ENCODE assay signal across 1 cellular context in the genomic region with DNA sequence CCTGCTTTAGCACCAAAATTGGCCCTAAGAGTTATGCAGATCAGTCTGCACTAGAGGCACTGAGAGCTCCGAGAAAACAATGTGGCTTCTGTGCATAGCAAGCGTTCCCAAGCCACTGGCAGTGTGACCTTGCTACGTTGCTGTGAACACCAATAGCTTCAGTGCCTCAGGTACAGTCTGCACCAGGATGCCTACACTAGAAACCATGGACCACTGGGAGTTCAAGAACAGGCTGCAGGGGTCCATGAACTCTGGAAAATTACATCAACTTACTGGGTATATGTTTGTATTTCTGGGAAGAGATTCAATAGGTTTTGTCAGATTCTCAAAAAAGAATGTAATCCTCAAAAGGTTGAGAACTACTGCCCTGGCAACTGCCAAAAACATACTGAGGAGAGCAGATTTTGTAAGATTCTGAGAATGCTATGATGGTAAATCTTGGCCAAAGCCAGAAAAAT.
TF ChIP-seq lines count a peak whose summit lies in the region.

No MANE protein-coding gene starts in this region.

TF ChIP-seq in WTC11, 78 proteins besides CTCF, POLR2A, EP300 and RAD21 (continued from another document):
- no peak for TF ChIP-seq CBFB (CRISPR knock-in tag; IDR thresholded peaks at IDR 0.05; ENCODE audit: low read depth)
- no peak for TF ChIP-seq ZNF263 (CRISPR knock-in tag; IDR thresholded peaks at IDR 0.05; ENCODE audit: low read depth)
